ENCODE assay signal across 10 cellular contexts in the genomic region with DNA sequence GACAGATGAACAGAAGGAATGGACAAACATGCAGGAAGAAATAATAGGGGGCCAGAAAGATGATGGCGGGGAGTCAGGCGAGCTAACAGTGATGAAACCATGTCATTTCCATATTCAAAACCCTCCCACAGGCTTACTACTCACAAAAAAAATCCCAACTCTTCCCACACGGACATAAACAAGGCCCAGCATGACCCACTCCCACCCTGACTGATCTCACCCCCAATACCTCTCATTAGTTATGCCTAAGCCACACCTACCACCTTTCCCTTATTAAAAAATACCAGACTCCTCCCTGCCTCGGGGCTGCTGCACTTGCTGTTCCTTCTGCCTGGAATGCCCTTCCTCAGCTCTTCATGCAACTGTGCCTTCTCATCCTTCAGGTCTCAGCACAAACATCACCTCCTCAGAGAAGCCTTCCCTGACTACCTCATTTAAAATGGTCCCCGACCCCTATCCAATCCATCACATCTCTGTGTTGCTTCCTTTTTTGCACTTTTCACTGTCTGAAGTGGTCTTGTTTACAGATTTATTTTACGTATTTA.
DNase-seq lines count a peak whose midpoint lies in the region; ATAC-seq and TF ChIP-seq lines count a peak whose summit lies in the region.
"Had no signal": no experiment of that assay in that cellular context is flagged by ENCODE, and none has a peak within 500 bp of the region (broad histone marks: within the 10 kb centered on the region; RNA-seq: fewer than 3 reads in every experiment).

No MANE protein-coding gene starts in this region.

- no peaks in the 10 kb centered on the region for H3K79me1 ChIP-seq in neuronal stem cell (ENCODE audit: low read depth, low read length)

- WGBS in neuronal stem cell (ENCODE audit: extremely low coverage in 2 of 2, insufficient read length in 2 of 2, insufficient replicate concordance in 1 of 2), 2 donors: no CpG with 5 or more reads among the region's 6 CpGs

- no peak overlapping the region for H3K18ac ChIP-seq in neuronal stem cell (ENCODE audit: low read length)

- ATAC-seq in left cardiac atrium: no peak
- ATAC-seq in HG02885 (IDR thresholded peaks at IDR 0.05; ENCODE audit: poor library complexity, unreplicated experiment): no peak
- ATAC-seq: activated T-cell treated with anti-CD3 and anti-CD28 coated beads, Interleukin-2, amount 50 U/mL, for 4 hours had no signal

- H3K4me3 ChIP-seq in cardiac muscle cell (no peak overlapping the region), duodenal mucosa (ENCODE audit: low read depth in 1 of 2, low read length in 2 of 2) (peak overlapping the region; percentile 23 to 33), neuronal stem cell (ENCODE audit: low read length in 2 of 2) (no peak overlapping the region), vagina (no peak overlapping the region)

- no peak overlapping the region for H3K4ac ChIP-seq in neuronal stem cell (ENCODE audit: low read length)

- H4K91ac ChIP-seq in neuronal stem cell (ENCODE audit: low read depth, low read length, poor library complexity): no peak overlapping the region

- H3K4me1 ChIP-seq in cardiac muscle cell (ENCODE audit: low read depth) (peaks cover 35% of the 10 kb centered on the region), duodenal mucosa (ENCODE audit: control insufficient read depth in 1 of 2, insufficient read depth in 2 of 2, low read length in 2 of 2) (peaks cover 57 to 62% of the 10 kb centered on the region in 2 donors), neuronal stem cell (ENCODE audit: control insufficient read depth in 2 of 2, insufficient read depth in 1 of 2, low read depth in 1 of 2, low read length in 2 of 2) (peaks cover 0 to 29% of the 10 kb centered on the region in 2 donors), vagina (peaks cover 44% of the 10 kb centered on the region)

- no peak overlapping the region for H2BK15ac ChIP-seq in neuronal stem cell (ENCODE audit: low read length)

- H3K9ac ChIP-seq in duodenal mucosa (ENCODE audit: low read depth in 1 of 2, low read length in 2 of 2) (peak overlapping the region in 1 of 2 donors; percentile 15), neuronal stem cell (ENCODE audit: low read depth, low read length, poor library complexity) (no peak overlapping the region)

- intact Hi-C loops in left cardiac atrium (cut with DNase I) (loop anchor here in 1 of 2 donors (10.0 kb wide), 1 partner anchor 133 kb away; no protein-coding TSS in a partner anchor), vagina (cut with DNase I) (no loop called here)

- H3K27me3 ChIP-seq in cardiac muscle cell: no peaks in the 10 kb centered on the region
- no peaks in the 10 kb centered on the region for H3K27me3 ChIP-seq in duodenal mucosa (ENCODE audit: control insufficient read depth in 1 of 2, insufficient read depth in 2 of 2, low read length in 2 of 2)
- H3K27me3 ChIP-seq in neuronal stem cell (ENCODE audit: control insufficient read depth in 3 of 3, insufficient read depth in 3 of 3, low read depth in 1 of 3, low read length in 3 of 3): no peaks in the 10 kb centered on the region
- H3K27me3 ChIP-seq in vagina: no peaks in the 10 kb centered on the region

- TF ChIP-seq POLR2A in vagina (IDR thresholded peaks at IDR 0.05): no peak

- H2BK5ac ChIP-seq in neuronal stem cell (ENCODE audit: low read length): no peak overlapping the region

- no peak for DNase-seq in cardiac muscle cell (ENCODE audit: low read depth in 1 of 2, low spot score in 1 of 2)
- DNase-seq in left cardiac atrium: no peak
- DNase-seq in neuronal stem cell (ENCODE audit: low spot score): no peak
- no peak for DNase-seq in vagina (ENCODE audit: extremely low spot score in 2 of 2)
- DNase-seq in GDM1 (lab: John Stamatoyannopoulos, UW): no peak
- DNase-seq in NCI-H1417 treated with DMSO at 0.1 percent for 48 hours (lab: John Stamatoyannopoulos, UW): no peak
- DNase-seq: activated T-cell treated with anti-CD3 and anti-CD28 coated beads, Interleukin-2, amount 50 U/mL, for 4 hours had no signal

- H3K9me3 ChIP-seq in cardiac muscle cell (ENCODE audit: low read depth) (no peaks in the 10 kb centered on the region), duodenal mucosa (ENCODE audit: control insufficient read depth in 1 of 2, low read length in 2 of 2) (no peaks in the 10 kb centered on the region), neuronal stem cell (replicated peaks in 1 of 2; ENCODE audit: control insufficient read depth in 2 of 2, insufficient read depth in 1 of 2, low read depth in 1 of 2, low read length in 2 of 2) (no peaks in the 10 kb centered on the region), vagina (no peaks in the 10 kb centered on the region)

- TF ChIP-seq CTCF in cardiac muscle cell (IDR thresholded peaks at IDR 0.05; ENCODE audit: low read depth, low read length): no peak
- TF ChIP-seq CTCF in vagina (IDR thresholded peaks at IDR 0.05): no peak

- H2AFZ ChIP-seq in neuronal stem cell (ENCODE audit: low read length): no peak overlapping the region

- H3K27ac ChIP-seq in cardiac muscle cell: peak overlapping the region; percentile 95
- no peak overlapping the region for H3K27ac ChIP-seq in duodenal mucosa (ENCODE audit: low read depth, low read length)
- peak overlapping the region; percentile 69 for H3K27ac ChIP-seq in neuronal stem cell (replicated peaks; ENCODE audit: low read length)
- H3K27ac ChIP-seq in vagina: peak overlapping the region; percentile 2
- H3K27ac ChIP-seq: epithelial cell of prostate had no signal

- no peak overlapping the region for H3K23ac ChIP-seq in neuronal stem cell (ENCODE audit: low read depth, low read length, poor library complexity)

- no peak overlapping the region for H3K4me2 ChIP-seq in neuronal stem cell (ENCODE audit: insufficient read depth, low read length, poor library complexity, severe bottlenecking)

- H4K8ac ChIP-seq in neuronal stem cell (ENCODE audit: low read depth, low read length): no peak overlapping the region

- H3K36me3 ChIP-seq in cardiac muscle cell (no peaks in the 10 kb centered on the region), duodenal mucosa (ENCODE audit: control insufficient read depth in 1 of 2, insufficient read depth in 2 of 2, low read length in 2 of 2) (peaks cover 0 to 12% of the 10 kb centered on the region in 2 donors), neuronal stem cell (replicated peaks in 1 of 2; ENCODE audit: control insufficient read depth in 2 of 2, insufficient read depth in 2 of 2, low read length in 2 of 2) (peaks cover 0 to 98% of the 10 kb centered on the region in 2 donors), vagina (no peaks in the 10 kb centered on the region)

- H2BK12ac ChIP-seq in neuronal stem cell (ENCODE audit: low read length): no peak overlapping the region

- H2BK120ac ChIP-seq in neuronal stem cell (ENCODE audit: low read depth, low read length): no peak overlapping the region

- H3K14ac ChIP-seq in neuronal stem cell (ENCODE audit: low read length): no peak overlapping the region

- no peak overlapping the region for H2AK5ac ChIP-seq in neuronal stem cell (ENCODE audit: low read depth, low read length)

Comparison
In these comparisons a context has a peak if more than half of its experiments do, and no peak if none do; other contexts are left out.
1. H3K4me3 ChIP-seq: peak in duodenal mucosa (2 of 2); none in cardiac muscle cell (single experiment), neuronal stem cell (0 of 2) and vagina (0 of 2).